In the genomic region with DNA sequence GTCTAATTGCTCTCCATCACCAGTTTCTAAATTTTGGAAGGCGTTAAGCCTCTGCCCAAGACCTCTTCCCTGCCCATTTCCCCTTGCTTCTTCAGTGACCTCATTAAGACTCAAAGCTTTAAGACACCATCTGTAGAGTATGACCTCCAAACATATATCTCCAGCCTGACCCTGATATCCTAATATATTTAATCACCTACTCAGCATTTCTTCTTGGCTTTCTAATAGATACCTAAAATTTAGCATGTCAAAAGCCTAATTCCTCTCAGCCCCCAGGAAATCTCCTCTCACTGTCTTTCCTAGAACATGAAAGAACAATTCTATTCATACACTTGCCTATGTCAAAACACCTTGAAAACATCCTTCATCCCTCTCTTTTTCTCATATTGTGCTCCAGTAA, we compare ENCODE assay signal across 22 cellular contexts.
DNase-seq lines count a peak whose midpoint lies in the region; ATAC-seq, FAIRE-seq and TF ChIP-seq lines count a peak whose summit lies in the region.
"Had no signal": no experiment of that assay in that cellular context is flagged by ENCODE, and none has a peak within 500 bp of the region (broad histone marks: within the 10 kb centered on the region; RNA-seq: fewer than 3 reads in every experiment).

No MANE protein-coding gene starts in this region.

- H3K9ac ChIP-seq in HepG2 (ENCODE audit: insufficient read depth, low read depth, low read length) (no peak overlapping the region), KMS-11 (no peak overlapping the region), H1 (replicated peaks in 1 of 4; ENCODE audit: extremely low read depth in 1 of 4, low read depth in 3 of 4, low read length in 3 of 4) (no peak overlapping the region)
- H3K9ac ChIP-seq: BLaER1 had no signal

- no peaks in the 10 kb centered on the region for H4K20me1 ChIP-seq in HepG2 (ENCODE audit: insufficient read depth, low read length)
- H4K20me1 ChIP-seq in KMS-11 (ENCODE audit: insufficient read depth): no peaks in the 10 kb centered on the region
- no peaks in the 10 kb centered on the region for H4K20me1 ChIP-seq in H1 (replicated peaks in 1 of 2; ENCODE audit: control insufficient read depth in 1 of 2, insufficient read depth in 2 of 2, low read length in 2 of 2)
- H4K20me1 ChIP-seq: BLaER1 had no signal

- H3K4me1 ChIP-seq in HepG2 (ENCODE audit: insufficient read depth, low read length) (no peaks in the 10 kb centered on the region), right lobe of liver (no peaks in the 10 kb centered on the region), KMS-11 (ENCODE audit: low read depth, poor library complexity, severe bottlenecking) (peaks cover 51% of the 10 kb centered on the region), H1 (replicated peaks in 1 of 4; ENCODE audit: control insufficient read depth in 3 of 4, insufficient read depth in 4 of 4, low read length in 3 of 4) (no peaks in the 10 kb centered on the region)
- H3K4me1 ChIP-seq: BE2C, BLaER1, Caco-2 had no signal

- POLR2A ChIA-PET in HepG2 (lab: Yijun Ruan, JAX): no interaction called here
- POLR2A ChIA-PET in H1 (lab: Charles Lee; ENCODE audit: partially characterized antibody): no interaction called here

- H3K36me3 ChIP-seq in HepG2 (replicated peaks in 1 of 2; ENCODE audit: control insufficient read depth in 1 of 2, insufficient read depth in 2 of 2, low read length in 2 of 2): no peaks in the 10 kb centered on the region
- H3K36me3 ChIP-seq in right lobe of liver: no peaks in the 10 kb centered on the region
- H3K36me3 ChIP-seq in KMS-11 (ENCODE audit: insufficient read depth): no peaks in the 10 kb centered on the region
- H3K36me3 ChIP-seq in H1 (ENCODE audit: control insufficient read depth in 2 of 4, insufficient read depth in 4 of 4, low read length in 3 of 4): no peaks in the 10 kb centered on the region
- H3K36me3 ChIP-seq: BE2C, BLaER1 had no signal

- TF ChIP-seq EP300 in HepG2 (IDR thresholded peaks at IDR 0.05; ENCODE audit: low read depth in 2 of 2, low read length in 2 of 2): no peak
- no peak for TF ChIP-seq EP300 in HepG2 (CRISPR knock-in tag; IDR thresholded peaks at IDR 0.05; ENCODE audit: borderline replicate concordance)
- no peak for TF ChIP-seq EP300 in H1 (IDR thresholded peaks at IDR 0.05; ENCODE audit: borderline replicate concordance in 1 of 2, low read depth in 2 of 2, low read length in 2 of 2)

- intact Hi-C loops in HepG2 (cut with micrococcal nuclease; ENCODE audit: unreplicated experiment): no loop called here
- intact Hi-C loops in right lobe of liver (cut with DNase I): no loop called here

- no peak overlapping the region for H4K8ac ChIP-seq in H1 (ENCODE audit: extremely low read depth, insufficient read depth, low read length)

- no peak overlapping the region for H2BK5ac ChIP-seq in H1 (ENCODE audit: low read depth, low read length)

- H3K79me2 ChIP-seq in HepG2 (ENCODE audit: insufficient read depth, low read length): no peaks in the 10 kb centered on the region
- H3K79me2 ChIP-seq in KMS-11 (ENCODE audit: insufficient read depth, low read depth): no peaks in the 10 kb centered on the region
- H3K79me2 ChIP-seq in H1 (ENCODE audit: control insufficient read depth in 1 of 2, insufficient read depth in 2 of 2, low read length in 2 of 2): no peaks in the 10 kb centered on the region

- H3K27ac ChIP-seq in HepG2 (ENCODE audit: extremely low read length, insufficient read depth, low read length): no peak overlapping the region
- no peak overlapping the region for H3K27ac ChIP-seq in right lobe of liver
- H3K27ac ChIP-seq in KMS-11: no peak overlapping the region
- H3K27ac ChIP-seq in H1 (ENCODE audit: low read depth, low read length): no peak overlapping the region
- H3K27ac ChIP-seq: 22Rv1, BLaER1 had no signal

- ATAC-seq in HepG2 (no peak), right lobe of liver (no peak)

- H4K91ac ChIP-seq in H1 (replicated peaks; ENCODE audit: insufficient read length, low read length): no peak overlapping the region

- no peak overlapping the region for H3K56ac ChIP-seq in H1 (replicated peaks; ENCODE audit: insufficient read length, low read depth, low read length)

- peaks cover 2% of the 10 kb centered on the region for H3K9me3 ChIP-seq in HepG2 (ENCODE audit: low read length)
- no peaks in the 10 kb centered on the region for H3K9me3 ChIP-seq in right lobe of liver
- H3K9me3 ChIP-seq in H1 (ENCODE audit: insufficient read depth in 2 of 2, low read depth in 1 of 2, low read length in 1 of 2): peaks cover 0 to under 1% of the 10 kb centered on the region in 2 experiments; a peak in 1 of 4 replicates
- H3K9me3 ChIP-seq: BE2C, BLaER1, Caco-2 had no signal

- H2BK20ac ChIP-seq in H1 (ENCODE audit: low read length): no peak overlapping the region

- TF ChIP-seq CTCF in HepG2 (CRISPR knock-in tag; IDR thresholded peaks at IDR 0.05) (no peak), right lobe of liver (IDR thresholded peaks at IDR 0.05) (no peak), KMS-11 (conservative IDR thresholded peaks at IDR 0.05; ENCODE audit: low read depth, low read length) (no peak), H1 (IDR thresholded peaks at IDR 0.05; ENCODE audit: control extremely low read depth in 1 of 3, insufficient read depth in 1 of 3, low read depth in 1 of 3, low read length in 3 of 3) (no peak)

- no peak overlapping the region for H2BK15ac ChIP-seq in H1 (ENCODE audit: low read length)

- no peak for DNase-seq in HepG2 (ENCODE audit: low spot score)
- no peak for DNase-seq in right lobe of liver
- DNase-seq in H1 (ENCODE audit: low read depth in 1 of 2, low spot score in 2 of 2): no peak
- DNase-seq in NCI-H2171 (lab: John Stamatoyannopoulos, UW): no peak
- no peak for DNase-seq in COR-L47 (lab: John Stamatoyannopoulos, UW)
- DNase-seq: ACHN; BE2C; C1 segment of cervical spinal cord; Caco-2; Calu3; CD4-positive, alpha-beta memory T cell; CD4-positive, CD25-positive, alpha-beta regulatory T cell; CD8-positive, alpha-beta memory T cell; DMS79 treated with DMSO at 0.1 percent for 48 hours; GF-D8 had no signal

- H3K23me2 ChIP-seq in H1 (ENCODE audit: low read depth, low read length): no peaks in the 10 kb centered on the region

- TF ChIP-seq POLR2A in HepG2 (IDR thresholded peaks at IDR 0.05; ENCODE audit: insufficient read depth in 1 of 2, low read depth in 2 of 2, low read length in 2 of 2) (no peak), right lobe of liver (IDR thresholded peaks at IDR 0.05) (no peak), H1 (IDR thresholded peaks at IDR 0.05; ENCODE audit: control extremely low read depth in 1 of 2, low read depth in 2 of 2, low read length in 2 of 2) (no peak)

- H3K27me3 ChIP-seq in HepG2 (ENCODE audit: control insufficient read depth in 1 of 2, insufficient read depth in 2 of 2, low read length in 2 of 2) (no peaks in the 10 kb centered on the region), right lobe of liver (no peaks in the 10 kb centered on the region), KMS-11 (ENCODE audit: insufficient read depth, low read depth) (no peaks in the 10 kb centered on the region), H1 (replicated peaks in 1 of 4; ENCODE audit: control insufficient read depth in 3 of 4, extremely low read depth in 1 of 4, insufficient read depth in 3 of 4, low read length in 3 of 4) (no peaks in the 10 kb centered on the region)
- H3K27me3 ChIP-seq: BE2C, BLaER1 had no signal

- BruUV-seq in HepG2 (replicated peaks; lab: Mats Ljungman, UMichigan): no TSS peak

- CTCF ChIA-PET in HepG2 (lab: Yijun Ruan, JAX; ENCODE audit: low intra/inter-chr PET ratio, low total read pairs) (no interaction called here), H1 (lab: Charles Lee; ENCODE audit: partially characterized antibody) (interaction anchor here (1.0 to 1.4 kb wide), 3 partner anchors 10 to 120 kb away, joined by 3 to 6 read pairs (median 6); no protein-coding TSS in a partner anchor)

- H3K79me1 ChIP-seq in H1 (ENCODE audit: low read depth, low read length): no peaks in the 10 kb centered on the region

- no peak overlapping the region for H2BK120ac ChIP-seq in H1 (replicated peaks; ENCODE audit: low read depth, low read length)

- H2AFZ ChIP-seq in HepG2 (ENCODE audit: low read length): no peak overlapping the region
- no peak overlapping the region for H2AFZ ChIP-seq in KMS-11 (ENCODE audit: low read depth)
- no peak overlapping the region for H2AFZ ChIP-seq in H1 (ENCODE audit: low read length)

- in situ Hi-C loops in HepG2 (cut with HindIII; ENCODE audit: extremely low pct_ligation_motif_present, low pct_unique_long_range_greater_than_20kb): no loop called here

- H3K23ac ChIP-seq in H1 (ENCODE audit: insufficient read length): no peak overlapping the region

- no peak overlapping the region for H3K18ac ChIP-seq in H1 (ENCODE audit: extremely low read depth, low read length)

- H3K4ac ChIP-seq in H1 (replicated peaks; ENCODE audit: insufficient read length, low read depth, low read length): no peak overlapping the region

- FAIRE-seq in HepG2 (lab: Jason Lieb, UNC) (no peak), H1 (lab: Jason Lieb, UNC) (no peak)
- FAIRE-seq: D721Med, G401.6, GM12891, GM19239 had no signal

- no peak overlapping the region for H3K14ac ChIP-seq in H1 (ENCODE audit: insufficient read length)

- no peak overlapping the region for H2AK5ac ChIP-seq in H1 (ENCODE audit: low read depth, low read length)

- no peak overlapping the region for H4K5ac ChIP-seq in H1 (ENCODE audit: insufficient read length, low read depth, low read length)

- H3K4me2 ChIP-seq in HepG2 (ENCODE audit: low read depth, low read length) (no peak overlapping the region), KMS-11 (peak overlapping the region; percentile 76; the same call in 1 of the 2 replicates), H1 (ENCODE audit: insufficient read depth in 1 of 2, low read depth in 2 of 2, low read length in 2 of 2) (no peak overlapping the region)
- H3K4me2 ChIP-seq: BLaER1 had no signal

- no peak for TF ChIP-seq RAD21 in HepG2 (CRISPR knock-in tag; IDR thresholded peaks at IDR 0.05)
- no peak for TF ChIP-seq RAD21 in H1 (IDR thresholded peaks at IDR 0.05 in 1 of 2, conservative IDR thresholded peaks at IDR 0.05 in 1 of 2; ENCODE audit: low read depth in 2 of 2, low read length in 2 of 2)

- H3K4me3 ChIP-seq in HepG2 (replicated peaks in 1 of 3; ENCODE audit: insufficient read depth in 1 of 3, low read depth in 2 of 3, low read length in 3 of 3) (no peak overlapping the region), right lobe of liver (no peak overlapping the region), KMS-11 (IDR thresholded peaks at IDR 0.05; ENCODE audit: insufficient read depth, low read depth, low read length) (no peak overlapping the region), H1 (ENCODE audit: extremely low read depth in 1 of 4, insufficient read depth in 2 of 4, low read depth in 3 of 4, low read length in 4 of 4) (no peak overlapping the region)
- H3K4me3 ChIP-seq: BLaER1 had no signal

- H2BK12ac ChIP-seq in H1 (ENCODE audit: low read depth, low read length): no peak overlapping the region

- 100% methylated on average over 1 of the region's 1 CpG for WGBS in HepG2 (ENCODE audit: low lambda C conversion rate)
- 75% methylated on average over 1 of the region's 1 CpG for WGBS in right lobe of liver (ENCODE audit: insufficient coverage, low coverage, low lambda C conversion rate, missing lambda C conversion rate)
- WGBS in H1 (ENCODE audit: extremely low coverage in 1 of 2, insufficient coverage in 1 of 2, insufficient read length in 1 of 2, insufficient replicate concordance in 2 of 2, low coverage in 1 of 2, low lambda C conversion rate in 2 of 2, missing lambda C conversion rate in 1 of 2), 2 experiments: 100% methylated on average over 1 of the region's 1 CpG; no CpG with 5 or more reads in 1 of the 2 experiments

Comparison
In these comparisons a context has a peak if more than half of its experiments do, and no peak if none do; other contexts are left out.
1. Of the 41 proteins assayed by ChIP-seq in both HepG2 and H1: peak only in HepG2: none; only in H1: none; in both: MAFK; in neither: 40.